Comparison of ENCODE assay signal across 8 cellular contexts in the genomic region with DNA sequence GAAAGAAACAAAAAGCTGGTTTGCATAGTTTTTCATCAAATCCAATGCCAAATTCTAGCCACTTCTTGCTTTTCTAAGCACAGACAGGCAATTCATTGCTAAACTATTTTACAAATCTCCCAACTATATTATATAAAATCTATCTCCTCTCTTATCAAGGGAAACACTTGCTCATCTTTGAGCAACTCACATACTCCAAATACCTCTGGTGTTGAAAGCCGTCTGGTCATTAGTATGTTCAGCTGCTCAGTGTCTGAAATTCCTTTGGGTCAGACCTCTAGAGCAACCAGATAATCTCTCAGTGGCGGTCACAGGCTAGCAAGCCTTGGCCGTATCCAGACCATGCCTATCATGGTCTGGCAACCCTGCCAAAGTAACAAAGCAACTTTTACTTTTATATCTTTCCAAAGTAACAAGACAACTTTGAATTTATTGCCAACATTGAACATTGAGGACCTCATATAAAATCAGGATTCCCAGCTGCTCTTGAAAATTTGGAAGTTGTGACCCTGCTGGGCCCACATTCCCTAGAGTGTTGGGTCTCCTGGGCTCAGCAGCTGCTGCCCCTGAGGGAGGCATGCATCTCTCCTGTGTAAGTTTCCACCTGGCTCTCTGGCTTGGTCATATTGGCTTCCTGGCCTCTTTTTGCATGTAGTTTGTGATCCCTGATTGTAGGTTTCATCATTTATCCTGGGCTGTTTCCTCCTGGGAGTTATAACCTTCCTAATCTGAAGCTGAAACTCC. TPM values are rescaled to one million over a fixed set of nuclear protein-coding genes. Genes with fewer than 3 reads are reported as not detected.
DNase-seq lines count a peak whose midpoint lies in the region; ATAC-seq lines count a peak whose summit lies in the region.
"Had no signal": no experiment of that assay in that cellular context is flagged by ENCODE, and none has a peak within 500 bp of the region (broad histone marks: within the 10 kb centered on the region; RNA-seq: fewer than 3 reads in every experiment).

No MANE protein-coding gene starts in this region.

- no peaks in the 10 kb centered on the region for H3K27me3 Mint-ChIP-seq in central memory CD8-positive, alpha-beta T cell

- H3K27ac Mint-ChIP-seq in central memory CD8-positive, alpha-beta T cell (ENCODE audit: low read depth) = peak overlapping the region; percentile 79

- DNase-seq in central memory CD8-positive, alpha-beta T cell (ENCODE audit: low spot score in 2 of 2) = no peak
- DNase-seq in renal cortical epithelial cell (ENCODE audit: low read depth) = peak; percentile 2
- DNase-seq in NCI-H526 treated with DMSO at 0.1 percent for 48 hours (lab: John Stamatoyannopoulos, UW) = no peak
- DNase-seq in UCSD-AML1 (lab: John Stamatoyannopoulos, UW; ENCODE audit: unreplicated experiment) = no peak
- DNase-seq in NCI-H1436 treated with DMSO at 0.1 percent for 48 hours (lab: John Stamatoyannopoulos, UW) = no peak
- DNase-seq: activated naive CD4-positive, alpha-beta T cell had no signal

- H3K4me3 Mint-ChIP-seq in central memory CD8-positive, alpha-beta T cell = peak overlapping the region; percentile 53

- peaks cover 76% of the 10 kb centered on the region for H3K4me1 Mint-ChIP-seq in central memory CD8-positive, alpha-beta T cell

- peaks cover 15% of the 10 kb centered on the region for H3K36me3 Mint-ChIP-seq in central memory CD8-positive, alpha-beta T cell (ENCODE audit: insufficient read depth)

- no peaks in the 10 kb centered on the region for H3K9me3 Mint-ChIP-seq in central memory CD8-positive, alpha-beta T cell

- ATAC-seq in GM19452 (IDR thresholded peaks at IDR 0.05; ENCODE audit: unreplicated experiment) = peak; percentile 2
- peak; percentile 9 for ATAC-seq in HG03354 (IDR thresholded peaks at IDR 0.05; ENCODE audit: poor library complexity, severe bottlenecking, unreplicated experiment)
- ATAC-seq in central memory CD8-positive, alpha-beta T cell (replicated peaks; ENCODE audit: extremely low read depth, poor library complexity, severe bottlenecking) = no peak

RNA-seq across cellular contexts. Expression of a gene that starts 56.8 kb away (rescaled TPM):
- total RNA-seq in renal cortical epithelial cell = 13.4 and 26.0 TPM in 2 replicates
